In the genomic region with DNA sequence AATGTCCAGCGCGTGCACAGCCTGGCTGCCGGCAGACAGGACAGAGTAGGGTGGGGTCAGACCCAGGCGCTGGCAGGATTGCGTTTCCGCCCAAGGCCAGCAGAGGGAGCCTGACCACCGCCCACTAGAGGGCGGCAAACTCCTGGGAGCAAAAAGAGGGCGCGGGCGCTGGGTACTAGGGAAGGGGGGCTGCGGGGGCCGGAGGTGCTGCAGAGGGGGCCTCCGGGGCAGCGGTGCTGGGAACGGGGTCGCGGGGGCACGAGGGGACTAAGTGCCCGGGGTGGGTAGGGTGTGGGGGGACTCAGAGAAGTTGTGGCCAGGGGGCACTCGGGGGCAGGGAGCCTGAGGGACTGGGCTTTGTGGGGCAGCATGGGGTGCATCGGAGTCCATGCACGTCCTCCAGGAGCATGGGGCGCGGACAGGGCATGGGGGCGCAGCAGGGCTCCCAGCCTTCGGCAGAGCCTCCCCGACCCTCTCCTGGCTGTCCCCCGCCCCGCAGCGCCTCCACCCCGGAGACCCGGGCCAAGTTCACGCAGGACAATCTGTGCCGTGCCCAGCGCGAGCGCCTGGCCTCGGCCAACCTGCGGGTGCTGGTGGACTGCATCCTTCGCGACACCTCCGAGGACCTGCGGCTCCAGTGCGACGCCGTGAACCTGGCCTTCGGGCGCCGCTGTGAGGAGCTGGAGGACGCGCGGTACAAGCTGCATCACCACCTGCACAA, we compare ENCODE assay signal across 8 cellular contexts. TPM values are rescaled to one million over a fixed set of nuclear protein-coding genes. Genes with fewer than 3 reads are reported as not detected.
DNase-seq lines count a peak whose midpoint lies in the region; ATAC-seq, FAIRE-seq and TF ChIP-seq lines count a peak whose summit lies in the region.

No MANE protein-coding gene starts in this region.

- H3K27ac ChIP-seq in pancreas: no peak overlapping the region

- intact Hi-C loops in pancreas (cut with DNase I): no loop called here

- DNase-seq in AML-193 (lab: John Stamatoyannopoulos, UW) (peak; percentile 3 to 4), NCI-H526 (lab: John Stamatoyannopoulos, UW) (peak; percentile 24 to 91), pancreas (peak in 5 of 6 donors; percentile 41 to 89 (median 71)), NK-92 (lab: John Stamatoyannopoulos, UW; ENCODE audit: unreplicated experiment) (no peak)
- DNase-seq in activated CD8-positive, alpha-beta memory T cell treated with anti-CD3 and anti-CD28 coated beads for 24 hours: peak; percentile 83

- H3K36me3 ChIP-seq in pancreas: no peaks in the 10 kb centered on the region

- no peaks in the 10 kb centered on the region for H3K9me3 ChIP-seq in pancreas

- no peak for FAIRE-seq in pancreas (lab: Jason Lieb, UNC)

- no peaks in the 10 kb centered on the region for H3K4me1 ChIP-seq in pancreas

- ATAC-seq in GM18519 (IDR thresholded peaks at IDR 0.05; ENCODE audit: low FRiP score, unreplicated experiment): peak; percentile 87
- peak; percentile 75 for ATAC-seq in HG03064 (IDR thresholded peaks at IDR 0.05; ENCODE audit: low read depth, unreplicated experiment)
- ATAC-seq in esophagus mucosa: peak; percentile 91
- ATAC-seq in pancreas: peak in 3 of 4 donors; percentile 91 to 97 (median 92)

- no peak overlapping the region for H3K4me3 ChIP-seq in pancreas

- WGBS in pancreas, 2 donors: 30 to 31% methylated on average over 37 to 53 of the region's 53 CpGs

- peak; percentile 72 to 78 (median 74) for TF ChIP-seq CTCF in pancreas (IDR thresholded peaks at IDR 0.05)

- no peaks in the 10 kb centered on the region for H3K27me3 ChIP-seq in pancreas

RNA-seq across cellular contexts. Expression of gene TEKT4, which starts 3.2 kb away (rescaled TPM):
- total RNA-seq in esophagus mucosa: not detected
- under 1 TPM in 1 of 6 donors, not detected in 5; 0.14 TPM for total RNA-seq in pancreas
- polyA plus RNA-seq in pancreas: not detected
